Comparison of ENCODE assay signal across 12 cellular contexts in the genomic region with DNA sequence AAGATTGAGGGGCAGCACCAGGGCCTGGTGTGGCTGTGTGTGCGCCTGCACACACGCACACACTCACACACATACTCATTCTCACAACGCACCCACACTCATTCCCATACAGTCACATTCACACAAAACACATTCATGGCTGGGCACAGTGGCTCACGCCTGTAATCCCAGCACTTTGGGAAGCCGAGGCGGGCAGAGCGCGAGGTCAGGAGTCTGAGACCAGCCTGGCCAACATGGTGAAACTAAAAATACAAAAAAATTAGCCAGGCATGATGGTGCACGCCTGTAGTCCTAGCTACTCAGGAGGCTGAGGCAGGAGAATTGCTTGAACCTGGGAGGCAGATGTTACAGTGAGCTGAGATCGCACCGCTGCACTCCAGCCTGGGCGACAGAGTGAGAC. TPM values are rescaled to one million over a fixed set of nuclear protein-coding genes. Genes with fewer than 3 reads are reported as not detected.
DNase-seq lines count a peak whose midpoint lies in the region; TF ChIP-seq lines count a peak whose summit lies in the region.
"Not testable (repeated sequence)": the region's sequence is repeated elsewhere in the genome, so short reads cannot be mapped to it uniquely, and the experiment has no call there.
"Had no signal": no experiment of that assay in that cellular context is flagged by ENCODE, and none has a peak within 500 bp of the region (broad histone marks: within the 10 kb centered on the region; RNA-seq: fewer than 3 reads in every experiment).

No MANE protein-coding gene starts in this region.

- H3K27ac ChIP-seq in BLaER1 (peak overlapping the region; percentile 49; the same call in 1 of the 2 replicates), RWPE1 (peak overlapping the region; percentile 6; the same call in 1 of the 2 replicates), thyroid gland (peak overlapping the region in 1 of 3 donors; percentile 10)
- H3K27ac ChIP-seq in CD4-positive, alpha-beta memory T cell (ENCODE audit: low read depth, low read length); HEK293 (ENCODE audit: extremely low read depth, low read depth, low read length): not testable (repeated sequence)

- not testable (repeated sequence) for H3K27me3 Mint-ChIP-seq in CD4-positive, alpha-beta memory T cell; activated naive CD8-positive, alpha-beta T cell; neural crest cell (ENCODE audit: low read depth)
- peaks cover 23% of the 10 kb centered on the region for H3K27me3 Mint-ChIP-seq in progenitor cell of endocrine pancreas

- H3K4me1 ChIP-seq in BLaER1 (peaks cover 32% of the 10 kb centered on the region), thyroid gland (peaks cover 15 to 21% of the 10 kb centered on the region in 2 donors)
- peaks cover 19% of the 10 kb centered on the region for H3K4me1 ChIP-seq in CD4-positive, alpha-beta memory T cell (ENCODE audit: insufficient read depth, low read length)
- not testable (repeated sequence) for H3K4me1 ChIP-seq in HEK293 (ENCODE audit: control insufficient read depth, insufficient read depth, low read length)

- not testable (repeated sequence) for TF ChIP-seq POLR2A in thyroid gland (IDR thresholded peaks at IDR 0.05)

- not testable (repeated sequence) for H3K27me3 ChIP-seq in BLaER1; CD4-positive, alpha-beta memory T cell (ENCODE audit: insufficient read depth, low read length); thyroid gland

- POLR2A ChIA-PET in CD4-positive, alpha-beta memory T cell (lab: Charles Lee; ENCODE audit: partially characterized antibody): interaction anchor here (2.0 kb wide), 1 partner anchor 34 kb away, joined by 6 read pairs; no protein-coding TSS in a partner anchor
- POLR2A ChIA-PET in HEK293 (lab: Yijun Ruan, JAX); RWPE1 (lab: Yijun Ruan, JAX; ENCODE audit: low non-redundant PET): not testable (repeated sequence)

- intact Hi-C loops in CD4-positive, alpha-beta memory T cell (cut with micrococcal nuclease); thyroid gland (cut with DNase I): not testable (repeated sequence)

- not testable (repeated sequence) for H3K36me3 ChIP-seq in BLaER1; CD4-positive, alpha-beta memory T cell (ENCODE audit: insufficient read depth, low read length); HEK293 (ENCODE audit: control insufficient read depth in 2 of 2, insufficient read depth in 1 of 2, low read length in 2 of 2); thyroid gland

- not testable (repeated sequence) for H3K9ac ChIP-seq in BLaER1

- CTCF ChIA-PET in CD4-positive, alpha-beta memory T cell (lab: Charles Lee; ENCODE audit: partially characterized antibody); RWPE1 (lab: Yijun Ruan, JAX): not testable (repeated sequence)
- CTCF ChIA-PET in HEK293 (lab: Yijun Ruan, JAX): interaction anchor here (0.6 to 1.2 kb wide), 2 partner anchors 13 to 54 kb away, joined by 3 read pairs; no protein-coding TSS in a partner anchor

- peak overlapping the region; percentile 40 for H3K4me2 ChIP-seq in BLaER1

- not testable (repeated sequence) for H3K4me3 Mint-ChIP-seq in CD4-positive, alpha-beta memory T cell; activated naive CD8-positive, alpha-beta T cell; neural crest cell; progenitor cell of endocrine pancreas (ENCODE audit: low read depth)

- not testable (repeated sequence) for H3K9me3 ChIP-seq in BLaER1; CD4-positive, alpha-beta memory T cell (ENCODE audit: control insufficient read depth in 1 of 2, low read length in 2 of 2); HEK293 (ENCODE audit: control insufficient read depth, insufficient read depth, low read depth, low read length); thyroid gland

- H3K36me3 Mint-ChIP-seq in CD4-positive, alpha-beta memory T cell: peaks cover 17 to 22% of the 10 kb centered on the region in 2 donors
- H3K36me3 Mint-ChIP-seq in activated naive CD8-positive, alpha-beta T cell; neural crest cell (ENCODE audit: low read depth); progenitor cell of endocrine pancreas (ENCODE audit: insufficient read depth): not testable (repeated sequence)

- H3K4me1 Mint-ChIP-seq in CD4-positive, alpha-beta memory T cell: peaks cover 12 to 23% (median 21%) of the 10 kb centered on the region in 4 donors
- peaks cover 13% of the 10 kb centered on the region for H3K4me1 Mint-ChIP-seq in activated naive CD8-positive, alpha-beta T cell (ENCODE audit: low read depth)
- H3K4me1 Mint-ChIP-seq in neural crest cell; progenitor cell of endocrine pancreas (ENCODE audit: low read depth): not testable (repeated sequence)

- 87 to 92% methylated on average over 12 of the region's 12 CpGs for WGBS in thyroid gland, 2 donors

- not testable (repeated sequence) for TF ChIP-seq CTCF in HEK293 (tag by site-specific recombination; IDR thresholded peaks at IDR 0.05); RWPE1 (conservative IDR thresholded peaks at IDR 0.05; ENCODE audit: low read depth); neural crest cell (conservative IDR thresholded peaks at IDR 0.05); progenitor cell of endocrine pancreas (IDR thresholded peaks at IDR 0.05; ENCODE audit: unreplicated experiment); thyroid gland (IDR thresholded peaks at IDR 0.05)

- not testable (repeated sequence) for H3K4me3 ChIP-seq in BLaER1; CD4-positive, alpha-beta memory T cell (ENCODE audit: low read length in 2 of 2); HEK293 (ENCODE audit: low read depth, low read length); thyroid gland (replicated peaks in 1 of 3)

- not testable (repeated sequence) for H4K20me1 ChIP-seq in BLaER1

- H3K27ac Mint-ChIP-seq in CD4-positive, alpha-beta memory T cell: peak overlapping the region in 4 of 7 donors; percentile 17 to 85 (median 38)
- H3K27ac Mint-ChIP-seq in activated naive CD8-positive, alpha-beta T cell: peak overlapping the region; percentile 16
- peak overlapping the region; percentile 50 for H3K27ac Mint-ChIP-seq in neural crest cell (ENCODE audit: unreplicated experiment)
- H3K27ac Mint-ChIP-seq in progenitor cell of endocrine pancreas: peak overlapping the region; percentile 49

- DNase-seq in CD4-positive, alpha-beta memory T cell; RWPE1 (ENCODE audit: low spot score); neural crest cell (ENCODE audit: low read depth, low spot score); progenitor cell of endocrine pancreas (ENCODE audit: low spot score, unreplicated experiment): not testable (repeated sequence)
- peak; percentile 60 to 69 for DNase-seq in thyroid gland

- H3K9me3 Mint-ChIP-seq in CD4-positive, alpha-beta memory T cell; activated naive CD8-positive, alpha-beta T cell (ENCODE audit: low read depth); neural crest cell; progenitor cell of endocrine pancreas (ENCODE audit: low read depth): not testable (repeated sequence)

TF ChIP-seq in HEK293, 187 proteins besides CTCF, POLR2A, EP300 and RAD21:
- peak; percentile 30; the same call in 1 of the 2 replicates for TF ChIP-seq ZNF335 (tag by site-specific recombination; conservative IDR thresholded peaks at IDR 0.05)

RNA-seq across cellular contexts. Expression of a gene that starts 5.9 kb away (rescaled TPM):
- not detected for total RNA-seq in CD4-positive, alpha-beta memory T cell
- not detected for polyA plus RNA-seq in CD4-positive, alpha-beta memory T cell
- total RNA-seq in neural crest cell (not detected in 2 replicates), progenitor cell of endocrine pancreas (not detected in 2 replicates), thyroid gland (under 1 TPM in 1 of 4 donors, not detected in 3; 0.45 TPM)
- total RNA-seq: CD8-positive, alpha-beta T cell had no signal
- polyA plus RNA-seq: A549, BJ had no signal

RNA-seq across cellular contexts. Expression of a gene that starts 6.3 kb away (rescaled TPM):
- total RNA-seq in CD4-positive, alpha-beta memory T cell: 1 to 10 TPM; 9.1 to 9.9 TPM
- polyA plus RNA-seq in CD4-positive, alpha-beta memory T cell: 1 to 10 TPM in 1 of 2 donors, under 1 TPM in 1; 0.12 to 3.5 TPM
- 0.14 TPM in 1 of 2 replicates, not detected in the other for total RNA-seq in neural crest cell
- total RNA-seq in progenitor cell of endocrine pancreas: 0.20 and 0.22 TPM in 2 replicates
- 1 to 10 TPM in 2 of 4 donors, under 1 TPM in 2; 0.42 to 1.1 (median 0.78) TPM for total RNA-seq in thyroid gland
- polyA plus RNA-seq: BJ had no signal

RNA-seq across cellular contexts. Expression of a gene that starts 8.9 kb away (rescaled TPM):
- total RNA-seq in CD4-positive, alpha-beta memory T cell: 10 to 100 TPM; 62.1 to 63.6 TPM
- 10 to 100 TPM; 16.8 to 33.7 TPM for polyA plus RNA-seq in CD4-positive, alpha-beta memory T cell
- total RNA-seq in neural crest cell (34.4 and 34.6 TPM in 2 replicates), progenitor cell of endocrine pancreas (43.9 and 45.4 TPM in 2 replicates), thyroid gland (10 to 100 TPM; 32.5 to 80.9 (median 50.3) TPM)

RNA-seq across cellular contexts. Expression of a gene that starts 28.6 kb away (rescaled TPM):
- total RNA-seq in CD4-positive, alpha-beta memory T cell: 1 to 10 TPM in 1 of 2 experiments, under 1 TPM in 1; 0.72 to 1.1 TPM
- not detected for polyA plus RNA-seq in CD4-positive, alpha-beta memory T cell
- total RNA-seq in neural crest cell (0.32 and 0.56 TPM in 2 replicates), progenitor cell of endocrine pancreas (0.60 TPM in 1 of 2 replicates, not detected in the other), thyroid gland (not detected)
- total RNA-seq: Caco-2; CD8-positive, alpha-beta T cell had no signal
- polyA plus RNA-seq: BJ had no signal

RNA-seq across cellular contexts. Expression of a gene that starts 38.0 kb away (rescaled TPM):
- not detected for total RNA-seq in CD4-positive, alpha-beta memory T cell
- not detected for polyA plus RNA-seq in CD4-positive, alpha-beta memory T cell
- total RNA-seq in neural crest cell: not detected in 2 replicates
- total RNA-seq in progenitor cell of endocrine pancreas: not detected in 2 replicates
- total RNA-seq in thyroid gland: 1,000 to 10,000 TPM in 1 of 4 donors, 100 to 1,000 TPM in 2, 10 to 100 TPM in 1; 53.3 to 1,103 (median 535) TPM
- total RNA-seq: CD8-positive, alpha-beta T cell had no signal
